Comparison of ENCODE assay signal across 8 cellular contexts in the genomic region with DNA sequence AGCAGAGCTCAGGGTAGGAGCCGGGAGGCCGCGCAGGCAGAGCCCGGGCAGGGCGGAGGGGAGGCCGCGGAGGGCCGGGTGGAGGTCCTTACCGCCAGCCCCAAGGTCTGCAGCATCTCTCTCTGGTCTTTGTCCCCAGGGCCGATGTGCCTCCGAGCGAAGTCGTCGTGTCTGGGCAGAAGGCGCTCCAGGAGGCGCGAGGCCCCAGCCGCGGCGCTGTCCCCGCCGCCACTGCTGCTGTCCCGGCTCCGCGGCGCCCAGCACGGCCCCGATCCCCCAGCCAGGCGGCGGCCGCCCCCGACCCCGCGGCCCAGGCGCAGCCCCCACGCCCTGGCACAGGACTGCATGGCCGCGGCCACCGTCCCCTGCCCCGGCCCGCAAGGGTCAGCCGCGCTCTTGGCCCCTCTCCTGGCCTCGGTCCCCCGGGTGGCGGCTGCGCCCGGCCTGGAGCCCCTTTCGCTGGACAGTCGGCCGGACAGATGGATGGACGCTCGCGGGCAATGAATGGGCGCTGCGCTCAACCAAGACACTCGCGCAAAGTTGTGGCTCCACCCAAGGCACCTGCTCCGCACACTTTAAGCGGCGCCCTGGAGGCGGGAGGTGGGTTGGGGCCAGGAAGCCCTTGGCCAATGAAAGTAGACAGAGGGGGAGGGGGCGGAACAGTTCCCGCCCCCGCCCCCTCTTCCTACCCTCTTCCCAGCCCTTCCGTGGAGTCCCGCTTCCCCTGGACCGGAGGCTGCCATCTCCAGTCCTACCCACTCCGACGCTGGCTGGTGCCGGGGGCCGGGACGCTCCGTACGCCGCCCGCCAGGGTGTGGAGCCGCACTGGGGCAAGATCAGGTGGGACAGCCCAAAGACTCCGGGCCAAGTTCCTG. TPM values are rescaled to one million over a fixed set of nuclear protein-coding genes. Genes with fewer than 3 reads are reported as not detected.
DNase-seq lines count a peak whose midpoint lies in the region; ATAC-seq lines count a peak whose summit lies in the region.

TSS of gene GLDC (minus strand) at position 577 of the 875 bp plus-strand sequence. CDS start at position 347, 230 bp downstream.

- peaks cover 2% of the 10 kb centered on the region for H3K79me1 ChIP-seq in trophoblast cell (ENCODE audit: low read length)

- H2BK5ac ChIP-seq in trophoblast cell (ENCODE audit: low read depth, low read length, poor library complexity), result peak within 1 kb of the TSS; percentile 44

- peak within 1 kb of the TSS; percentile 36 for H4K12ac ChIP-seq in trophoblast cell (ENCODE audit: low read depth, low read length)

- peak within 1 kb of the TSS; percentile 82 for H3K4ac ChIP-seq in trophoblast cell (ENCODE audit: low read depth, low read length)

- ATAC-seq in GM18907 (IDR thresholded peaks at IDR 0.05; ENCODE audit: unreplicated experiment), result peak; percentile 89
- peak; percentile 93 for ATAC-seq in HG03095 (IDR thresholded peaks at IDR 0.05; ENCODE audit: unreplicated experiment)
- ATAC-seq in Right ventricle myocardium superior (ENCODE audit: poor library complexity), result peak; percentile 76

- peak within 1 kb of the TSS; percentile 88 for H3K4me2 ChIP-seq in trophoblast cell (ENCODE audit: low read length)

- no peak within 1 kb of the TSS for H3K9ac ChIP-seq in trophoblast cell (ENCODE audit: low read length)

- H3K27ac ChIP-seq in trophoblast cell (ENCODE audit: low read depth, low read length), result no peak within 1 kb of the TSS

- H2BK120ac ChIP-seq in trophoblast cell (ENCODE audit: insufficient read depth, low read length, poor library complexity), result peak within 1 kb of the TSS; percentile 80

- H2AFZ ChIP-seq in trophoblast cell (ENCODE audit: insufficient read depth, low read length, poor library complexity), result peak within 1 kb of the TSS; percentile 89

- H4K8ac ChIP-seq in trophoblast cell (ENCODE audit: low read depth, low read length), result peak within 1 kb of the TSS; percentile 89

- peak within 1 kb of the TSS; percentile 77 for H3K4me3 ChIP-seq in trophoblast cell (ENCODE audit: low read depth, low read length)

- peaks cover 8% of the 10 kb centered on the region for H3K79me2 ChIP-seq in trophoblast cell (ENCODE audit: control insufficient read depth, insufficient read depth, low read length, poor library complexity)

- H3K36me3 ChIP-seq in trophoblast cell (ENCODE audit: control insufficient read depth in 1 of 2, insufficient read depth in 2 of 2, low read length in 2 of 2), result no peaks in the 10 kb centered on the region

- H2BK12ac ChIP-seq in trophoblast cell (ENCODE audit: low read length), result no peak within 1 kb of the TSS

- no peak within 1 kb of the TSS for H2AK5ac ChIP-seq in trophoblast cell (ENCODE audit: low read length)

- peak; percentile 38 for DNase-seq in AG20443 (ENCODE audit: low spot score)
- DNase-seq in NCI-H748 treated with DMSO at 0.1 percent for 48 hours (lab: John Stamatoyannopoulos, UW), result peak; percentile 69
- DNase-seq in activated effector memory CD4-positive, alpha-beta T cell treated with anti-CD3 and anti-CD28 coated beads, Interleukin-2, amount 50 U/mL, for 16 hours, result peak; percentile 76
- peak; percentile 47 for DNase-seq in Right ventricle myocardium superior
- peak; percentile 89 to 91 for DNase-seq in trophoblast cell
- DNase-seq in amniotic stem cell (lab: John Stamatoyannopoulos, UW), result no peak

- H3K27me3 ChIP-seq in trophoblast cell (ENCODE audit: insufficient read depth, low read length), result no peaks in the 10 kb centered on the region

- peak within 1 kb of the TSS; percentile 81 for H3K18ac ChIP-seq in trophoblast cell (ENCODE audit: low read length)

- H3K9me3 ChIP-seq in trophoblast cell (ENCODE audit: insufficient read depth, low read depth, low read length), result no peaks in the 10 kb centered on the region

- no CpG with 5 or more reads among the region's 79 CpGs for WGBS in trophoblast cell (ENCODE audit: extremely low coverage, insufficient coverage, insufficient read length)

- H3K4me1 ChIP-seq in trophoblast cell (ENCODE audit: control insufficient read depth in 1 of 2, insufficient read depth in 2 of 2, low read length in 2 of 2), result peaks cover 12 to 14% of the 10 kb centered on the region in 2 experiments

- H3K14ac ChIP-seq in trophoblast cell (ENCODE audit: low read length), result peak within 1 kb of the TSS; percentile 84

- H3K23ac ChIP-seq in trophoblast cell (ENCODE audit: low read length), result no peak within 1 kb of the TSS

- intact Hi-C loops in Right ventricle myocardium superior (cut with DNase I), result no loop called here

- H4K91ac ChIP-seq in trophoblast cell (ENCODE audit: low read depth, low read length), result no peak within 1 kb of the TSS

RNA-seq across cellular contexts. Expression of gene GLDC, which starts in this region (rescaled TPM):
- not detected for total RNA-seq in Right ventricle myocardium superior
- 27.7 and 29.6 TPM in 2 replicates for polyA plus RNA-seq in trophoblast cell (2013)

Comparison
In these comparisons a context has a peak if more than half of its experiments do, and no peak if none do; other contexts are left out.
1. Peak in DNase-seq and ATAC-seq in Right ventricle myocardium superior; RNA of the gene not detected or under 1 TPM.